7 cellular contexts compared by ENCODE assay signal in the genomic region with DNA sequence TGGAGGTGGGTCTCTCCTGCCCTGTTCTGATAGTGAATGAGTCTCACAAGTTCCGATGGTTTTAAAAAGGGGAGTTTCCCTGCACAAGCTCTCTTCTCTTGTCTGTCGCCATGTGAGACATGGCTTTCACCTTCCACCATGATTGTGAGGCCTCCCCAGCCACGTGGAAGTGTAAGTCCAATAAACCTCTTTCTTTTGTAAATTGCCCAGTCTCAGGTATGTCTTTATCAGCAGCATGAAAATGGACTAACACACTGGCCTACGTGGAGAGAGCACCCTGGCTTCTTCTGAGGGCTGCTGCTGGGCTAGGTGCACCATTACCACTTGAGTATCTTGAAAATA. TPM values are rescaled to one million over a fixed set of nuclear protein-coding genes. Genes with fewer than 3 reads are reported as not detected.
DNase-seq lines count a peak whose midpoint lies in the region; ATAC-seq, FAIRE-seq and TF ChIP-seq lines count a peak whose summit lies in the region.
"Not testable (repeated sequence)": the region's sequence is repeated elsewhere in the genome, so short reads cannot be mapped to it uniquely, and the experiment has no call there.

No MANE protein-coding gene starts in this region.

- H3K27ac Mint-ChIP-seq in endodermal cell = peak overlapping the region; percentile 60

- peaks cover 99% of the 10 kb centered on the region for H3K79me2 ChIP-seq in OCI-LY3 (ENCODE audit: low read length)

- not testable (repeated sequence) for H3K27me3 ChIP-seq in OCI-LY3 (ENCODE audit: low read depth, low read length); endodermal cell (ENCODE audit: control insufficient read depth, insufficient read depth, low read length, poor library complexity, severe bottlenecking)

- H3K27me3 Mint-ChIP-seq in endodermal cell (ENCODE audit: insufficient read depth) = not testable (repeated sequence)

- H4K20me1 ChIP-seq in OCI-LY3 (ENCODE audit: insufficient read depth, low read length) = peaks cover 21% of the 10 kb centered on the region

- peak; percentile 12 for ATAC-seq in GM19438 (IDR thresholded peaks at IDR 0.05; ENCODE audit: low read depth, unreplicated experiment)
- peak; percentile 16 for ATAC-seq in GM21723 (IDR thresholded peaks at IDR 0.05; ENCODE audit: unreplicated experiment)
- peak; percentile 20 for ATAC-seq in HG02798 (IDR thresholded peaks at IDR 0.05; ENCODE audit: poor library complexity, unreplicated experiment)
- ATAC-seq in HG03378 (IDR thresholded peaks at IDR 0.05; ENCODE audit: unreplicated experiment) = peak; percentile 2

- not testable (repeated sequence) for H2AFZ ChIP-seq in OCI-LY3 (ENCODE audit: low read depth, low read length)

- TF ChIP-seq CTCF in OCI-LY3 (IDR thresholded peaks at IDR 0.05; ENCODE audit: low read depth, low read length); endodermal cell (conservative IDR thresholded peaks at IDR 0.05): not testable (repeated sequence)

- not testable (repeated sequence) for H3K4me1 Mint-ChIP-seq in endodermal cell

- H3K9me3 Mint-ChIP-seq in endodermal cell = not testable (repeated sequence)

- H3K9ac ChIP-seq in OCI-LY3 (ENCODE audit: low read length) = peak overlapping the region; percentile 68; the same call in 1 of the 2 replicates
- H3K9ac ChIP-seq in endodermal cell (ENCODE audit: extremely low read depth, low read length, poor library complexity, severe bottlenecking) = not testable (repeated sequence)

- H3K9me3 ChIP-seq in OCI-LY3 (ENCODE audit: insufficient read depth, low read length); endodermal cell (ENCODE audit: control insufficient read depth, low read length): not testable (repeated sequence)

- H3K4me3 Mint-ChIP-seq in endodermal cell = not testable (repeated sequence)

- H3K4me1 ChIP-seq in OCI-LY3 (ENCODE audit: low read length) = peaks cover 85% of the 10 kb centered on the region
- H3K4me1 ChIP-seq in endodermal cell (ENCODE audit: control insufficient read depth, insufficient read depth, low read length) = not testable (repeated sequence)

- DNase-seq in GM18507 (ENCODE audit: extremely low spot score, insufficient read length, low read depth); endodermal cell: not testable (repeated sequence)

- peak overlapping the region; percentile 80 for H3K4me2 ChIP-seq in OCI-LY3 (ENCODE audit: low read length)

- H3K36me3 Mint-ChIP-seq in endodermal cell (ENCODE audit: low read depth) = peaks cover 10% of the 10 kb centered on the region

- H3K36me3 ChIP-seq in OCI-LY3 (replicated peaks; ENCODE audit: low read depth, low read length) = peaks cover 37% of the 10 kb centered on the region
- not testable (repeated sequence) for H3K36me3 ChIP-seq in endodermal cell (ENCODE audit: control insufficient read depth, insufficient read depth, low read length)

- peak overlapping the region; percentile 61 for H3K4me3 ChIP-seq in OCI-LY3 (ENCODE audit: low read length)
- not testable (repeated sequence) for H3K4me3 ChIP-seq in endodermal cell (ENCODE audit: low read length)

- FAIRE-seq in GM18507 (lab: Jason Lieb, UNC) = peak; percentile 63

- WGBS in endodermal cell (ENCODE audit: insufficient coverage in 1 of 2, insufficient read length in 1 of 2), 2 experiments = 91 to 98% methylated on average over 4 of the region's 4 CpGs

- H3K27ac ChIP-seq in OCI-LY3 (ENCODE audit: low read length) = peak overlapping the region; percentile 94
- H3K27ac ChIP-seq in endodermal cell (ENCODE audit: low read depth, low read length) = not testable (repeated sequence)

RNA-seq across cellular contexts. Expression of a gene that starts 51.6 kb away (rescaled TPM):
- 10 to 100 TPM; 39.3 to 50.4 TPM for total RNA-seq in endodermal cell
- 21.7 TPM for polyA plus RNA-seq in endodermal cell (2013, experiment 1 of 2)
- polyA plus RNA-seq in endodermal cell (2013, experiment 2 of 2) = 21.9 TPM
